Comparison of ENCODE assay signal across 8 cellular contexts in genomic region chr5:34658023-34658422, GRCh38. TPM values are rescaled to one million over a fixed set of nuclear protein-coding genes. Genes with fewer than 3 reads are reported as not detected.
DNase-seq lines count a peak whose midpoint lies in the region; ATAC-seq and TF ChIP-seq lines count a peak whose summit lies in the region.

No MANE protein-coding gene starts in this region.

- H3K4me1 ChIP-seq in OCI-LY3 (ENCODE audit: low read length), result peaks cover 17% of the 10 kb centered on the region
- H3K4me1 ChIP-seq in psoas muscle, result peaks cover 4% of the 10 kb centered on the region

- H3K27me3 ChIP-seq in OCI-LY3 (ENCODE audit: low read depth, low read length) (no peaks in the 10 kb centered on the region), psoas muscle (ENCODE audit: insufficient read depth in 3 of 3, low read length in 2 of 3) (peaks cover 0 to 58% (median 5%) of the 10 kb centered on the region in 3 donors)

- intact Hi-C loops in psoas muscle (cut with DNase I), result no loop called here

- peaks cover 67% of the 10 kb centered on the region for H3K79me2 ChIP-seq in OCI-LY3 (ENCODE audit: low read length)

- TF ChIP-seq CTCF in OCI-LY3 (IDR thresholded peaks at IDR 0.05; ENCODE audit: low read depth, low read length) (no peak), epithelial cell of esophagus (IDR thresholded peaks at IDR 0.05; ENCODE audit: insufficient read depth, low read depth, low read length, missing control alignments) (no peak), psoas muscle (IDR thresholded peaks at IDR 0.05) (no peak)

- DNase-seq in GM03348 (ENCODE audit: low spot score) (peak; percentile 45), epithelial cell of esophagus (ENCODE audit: low read depth) (peak; percentile 14), psoas muscle (no peak), GM19238 (ENCODE audit: insufficient read length, low spot score) (no peak), DMS79 treated with DMSO at 0.1 percent for 48 hours (lab: John Stamatoyannopoulos, UW) (no peak)

- H3K4me2 ChIP-seq in OCI-LY3 (ENCODE audit: low read length), result peak overlapping the region; percentile 82

- H2AFZ ChIP-seq in OCI-LY3 (ENCODE audit: low read depth, low read length), result no peak overlapping the region

- H3K9ac ChIP-seq in OCI-LY3 (ENCODE audit: low read length), result peak overlapping the region; percentile 99

- H3K27ac ChIP-seq in OCI-LY3 (ENCODE audit: low read length) (peak overlapping the region; percentile 78; the same call in 1 of the 2 replicates), psoas muscle (no peak overlapping the region)

- H3K4me3 ChIP-seq in OCI-LY3 (ENCODE audit: low read length) (peak overlapping the region; percentile 82), epithelial cell of esophagus (ENCODE audit: low read length) (peak overlapping the region; percentile 58), psoas muscle (peak overlapping the region; percentile 79)

- no peaks in the 10 kb centered on the region for H4K20me1 ChIP-seq in OCI-LY3 (ENCODE audit: insufficient read depth, low read length)

- WGBS in psoas muscle, 3 donors, result 55 to 60% (median 59%) methylated on average over 4 of the region's 4 CpGs

- no peaks in the 10 kb centered on the region for H3K9me3 ChIP-seq in OCI-LY3 (ENCODE audit: insufficient read depth, low read length)
- no peaks in the 10 kb centered on the region for H3K9me3 ChIP-seq in psoas muscle

- ATAC-seq in psoas muscle, result no peak
- ATAC-seq in GM18520 (IDR thresholded peaks at IDR 0.05; ENCODE audit: unreplicated experiment), result no peak
- ATAC-seq in GM18498 (IDR thresholded peaks at IDR 0.05; ENCODE audit: unreplicated experiment), result no peak

- peaks cover 10% of the 10 kb centered on the region for H3K36me3 ChIP-seq in OCI-LY3 (replicated peaks; ENCODE audit: low read depth, low read length)
- no peaks in the 10 kb centered on the region for H3K36me3 ChIP-seq in psoas muscle (ENCODE audit: insufficient read depth in 1 of 2, low read depth in 1 of 2)

RNA-seq across cellular contexts. Expression of gene RAI14, which starts 1.9 kb away (rescaled TPM):
- 1 to 10 TPM; 1.9 to 4.3 (median 3.2) TPM for total RNA-seq in psoas muscle
- polyA plus RNA-seq in psoas muscle, result 1 to 10 TPM in 1 of 3 donors, under 1 TPM in 2; 0.69 to 2.1 (median 0.91) TPM

Comparison
In these comparisons a context has a peak if more than half of its experiments do, and no peak if none do; other contexts are left out.
1. DNase-seq: peak in GM03348 (single experiment) and epithelial cell of esophagus (single experiment); none in psoas muscle (0 of 2), GM19238 (single experiment) and DMS79 treated with DMSO at 0.1 percent for 48 hours (single experiment).
2. Peak in every context shown above with its lines, with median percentiles within 50 percentile points of each other: H3K4me3 ChIP-seq.